ENCODE assay signal across 13 cellular contexts in the genomic region with DNA sequence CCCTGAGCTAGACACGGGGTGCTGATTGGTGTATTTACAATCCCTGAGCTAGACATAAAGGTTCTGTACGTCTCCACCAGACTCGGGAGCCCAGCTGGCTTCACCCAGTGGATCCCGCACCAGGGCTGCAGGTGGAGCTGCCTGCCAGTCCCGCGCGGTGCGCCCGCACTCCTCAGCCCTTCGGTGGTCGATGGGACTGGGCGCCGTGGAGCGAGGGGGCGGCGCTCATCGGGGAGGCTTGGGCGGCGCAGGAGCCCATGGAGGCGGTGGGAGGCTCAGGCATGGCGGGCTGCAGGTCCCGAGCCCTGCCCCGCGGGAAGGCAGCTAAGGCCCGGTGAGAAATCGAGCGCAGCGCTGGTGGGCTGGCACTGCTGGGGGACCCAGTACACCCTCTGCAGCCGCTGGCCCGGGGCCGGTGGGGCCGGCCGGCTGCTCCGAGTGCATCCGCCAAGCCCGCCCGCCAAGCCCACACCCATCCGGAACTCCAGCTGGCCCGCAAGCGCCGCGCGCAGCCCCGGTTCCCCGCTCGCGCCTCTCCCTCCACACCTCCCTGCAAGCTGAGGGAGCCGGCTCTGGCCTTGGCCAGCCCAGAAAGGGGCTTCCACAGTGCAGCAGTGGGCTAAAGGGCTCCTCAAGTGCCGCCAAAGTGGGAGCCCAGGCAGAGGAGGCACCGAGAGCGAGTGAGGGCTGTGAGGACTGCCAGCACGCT. TPM values are rescaled to one million over a fixed set of nuclear protein-coding genes. Genes with fewer than 3 reads are reported as not detected.
DNase-seq lines count a peak whose midpoint lies in the region; ATAC-seq and TF ChIP-seq lines count a peak whose summit lies in the region.
"Not testable (repeated sequence)": the region's sequence is repeated elsewhere in the genome, so short reads cannot be mapped to it uniquely, and the experiment has no call there.
"Had no signal": no experiment of that assay in that cellular context is flagged by ENCODE, and none has a peak within 500 bp of the region (broad histone marks: within the 10 kb centered on the region; RNA-seq: fewer than 3 reads in every experiment).

No MANE protein-coding gene starts in this region.

- not testable (repeated sequence) for H3F3A ChIP-seq in GM23338 (replicated peaks; ENCODE audit: low read depth)

- not testable (repeated sequence) for H3K27ac ChIP-seq in GM23338 (ENCODE audit: low read depth); coronary artery; esophagus muscularis mucosa (replicated peaks in 1 of 4); left ventricle myocardium inferior (replicated peaks); lower lobe of right lung; ovary; suprapubic skin

- not testable (repeated sequence) for TF ChIP-seq EP300 in esophagus muscularis mucosa (IDR thresholded peaks at IDR 0.05); ovary (IDR thresholded peaks at IDR 0.05); suprapubic skin (IDR thresholded peaks at IDR 0.05)

- H3K79me2 ChIP-seq in GM23338 (replicated peaks; ENCODE audit: insufficient read depth) = not testable (repeated sequence)

- peak overlapping the region; percentile 66; the same call in 1 of the 2 replicates for H3K4me2 ChIP-seq in GM23338

- H3K9me3 ChIP-seq in esophagus muscularis mucosa; left ventricle myocardium inferior (replicated peaks); lower lobe of right lung; ovary; suprapubic skin: not testable (repeated sequence)

- TF ChIP-seq POLR2A in esophagus muscularis mucosa (IDR thresholded peaks at IDR 0.05; ENCODE audit: low read depth); ovary (IDR thresholded peaks at IDR 0.05); suprapubic skin (IDR thresholded peaks at IDR 0.05): not testable (repeated sequence)

- intact Hi-C loops in esophagus muscularis mucosa (cut with DNase I); left ventricle myocardium inferior (cut with micrococcal nuclease); lower lobe of right lung (cut with DNase I): not testable (repeated sequence)
- intact Hi-C loops in ovary (cut with DNase I) = loop anchor here in 1 of 4 donors (5.0 kb wide), 1 partner anchor 56 kb away; no protein-coding TSS in a partner anchor

- H3K27ac Mint-ChIP-seq in GM23338 = not testable (repeated sequence)

- not testable (repeated sequence) for H3K36me3 Mint-ChIP-seq in GM23338 (ENCODE audit: low read depth)

- H3K27me3 ChIP-seq in GM23338 (ENCODE audit: insufficient read depth); esophagus muscularis mucosa; left ventricle myocardium inferior (ENCODE audit: low read depth); lower lobe of right lung (ENCODE audit: low read depth); ovary; suprapubic skin: not testable (repeated sequence)

- not testable (repeated sequence) for DNase-seq in GM23338 (ENCODE audit: low spot score); coronary artery (ENCODE audit: low spot score); esophagus muscularis mucosa (ENCODE audit: extremely low spot score); left ventricle myocardium inferior; lower lobe of right lung; ovary; suprapubic skin (ENCODE audit: low spot score in 2 of 2)

- H3K4me3 ChIP-seq in GM23338 (peak overlapping the region; percentile 44; the same call in 1 of the 2 replicates), coronary artery (peak overlapping the region; percentile 53), esophagus muscularis mucosa (peak overlapping the region; percentile 31 to 48 (median 36)), left ventricle myocardium inferior (peak overlapping the region; percentile 25), lower lobe of right lung (peak overlapping the region; percentile 3), ovary (peak overlapping the region; percentile 26), suprapubic skin (peak overlapping the region; percentile 27)

- 72% methylated on average over 30 of the region's 52 CpGs for WGBS in esophagus muscularis mucosa
- 46 to 67% (median 52%) methylated on average over 24 to 49 of the region's 52 CpGs for WGBS in ovary, 3 donors
- WGBS in suprapubic skin = 75% methylated on average over 25 of the region's 52 CpGs

- peak overlapping the region; percentile 52 for H2AFZ ChIP-seq in GM23338

- not testable (repeated sequence) for H3K36me3 ChIP-seq in GM23338 (ENCODE audit: insufficient read depth); esophagus muscularis mucosa; left ventricle myocardium inferior; lower lobe of right lung; ovary; suprapubic skin

- H3K4me1 ChIP-seq in GM23338 (ENCODE audit: insufficient read depth); ovary (ENCODE audit: insufficient read depth): not testable (repeated sequence)
- peaks cover 20 to 37% (median 32%) of the 10 kb centered on the region in 4 donors for H3K4me1 ChIP-seq in esophagus muscularis mucosa
- peaks cover 51% of the 10 kb centered on the region for H3K4me1 ChIP-seq in left ventricle myocardium inferior
- peaks cover 17% of the 10 kb centered on the region for H3K4me1 ChIP-seq in lower lobe of right lung
- H3K4me1 ChIP-seq in suprapubic skin = peaks cover 12% of the 10 kb centered on the region

- H3K9me2 ChIP-seq in GM23338 (ENCODE audit: insufficient read depth) = not testable (repeated sequence)

- not testable (repeated sequence) for H3K27me3 Mint-ChIP-seq in GM23338 (ENCODE audit: insufficient read depth, low read depth, poor library complexity)

- TF ChIP-seq CTCF in GM23338 (conservative IDR thresholded peaks at IDR 0.05; ENCODE audit: low read depth in 2 of 2); coronary artery (IDR thresholded peaks at IDR 0.05); esophagus muscularis mucosa (IDR thresholded peaks at IDR 0.05); left ventricle myocardium inferior (IDR thresholded peaks at IDR 0.05; ENCODE audit: borderline replicate concordance); lower lobe of right lung (IDR thresholded peaks at IDR 0.05); ovary (IDR thresholded peaks at IDR 0.05); suprapubic skin (IDR thresholded peaks at IDR 0.05): not testable (repeated sequence)

- H3K9me3 Mint-ChIP-seq in GM23338 = not testable (repeated sequence)

- peaks cover 13% of the 10 kb centered on the region; the same call in 2 of the 3 replicates for H3K4me1 Mint-ChIP-seq in GM23338

- not testable (repeated sequence) for H4K20me1 ChIP-seq in GM23338 (replicated peaks; ENCODE audit: insufficient read depth)

- peak; percentile 6; the same call in 1 of the 3 replicates for ATAC-seq in GM23338
- ATAC-seq in lower lobe of right lung = not testable (repeated sequence)

- not testable (repeated sequence) for H3K4me3 Mint-ChIP-seq in GM23338

RNA-seq across cellular contexts. Expression of gene WDR38, which starts 14.5 kb away (rescaled TPM):
- total RNA-seq in GM23338 (2014; rRNA removed; shearing (Covaris generic)) = not detected in 2 replicates
- not detected in 2 replicates for polyA plus RNA-seq in GM23338 (2016; fragmentation: Nextera tagmentation; extraction: Ambion mirVana)
- total RNA-seq in esophagus muscularis mucosa = under 1 TPM in 1 of 4 donors, not detected in 3; 0.32 TPM
- total RNA-seq in left ventricle myocardium inferior = not detected
- 6.6 TPM for total RNA-seq in lower lobe of right lung
- total RNA-seq in ovary = 10 to 100 TPM in 1 of 7 donors, 1 to 10 TPM in 2, under 1 TPM in 1, not detected in 3; 0.94 to 22.5 (median 1.4) TPM
- polyA plus RNA-seq in ovary = not detected
- total RNA-seq in suprapubic skin = not detected
- total RNA-seq: A673; Caco-2; Calu3; CD4-positive, alpha-beta T cell; CD8-positive, alpha-beta T cell had no signal
- polyA plus RNA-seq: AG04450 had no signal

RNA-seq across cellular contexts. Expression of gene RPL35, which starts 23.0 kb away (rescaled TPM):
- 1,202 and 1,683 TPM in 2 replicates for total RNA-seq in GM23338 (2014; rRNA removed; shearing (Covaris generic))
- 4,143 and 4,572 TPM in 2 replicates for polyA plus RNA-seq in GM23338 (2016; fragmentation: Nextera tagmentation; extraction: Ambion mirVana)
- 1,000 to 10,000 TPM; 1,125 to 3,077 (median 1,901) TPM for total RNA-seq in esophagus muscularis mucosa
- total RNA-seq in left ventricle myocardium inferior = 686 TPM
- total RNA-seq in lower lobe of right lung = 812 TPM
- total RNA-seq in ovary = 1,000 to 10,000 TPM; 1,648 to 7,796 (median 2,205) TPM
- 1,000 to 10,000 TPM in 1 of 2 donors, 100 to 1,000 TPM in 1; 752 to 6,017 TPM for polyA plus RNA-seq in ovary
- 1,000 to 10,000 TPM; 1,001 to 2,050 (median 1,799) TPM for total RNA-seq in suprapubic skin

RNA-seq across cellular contexts. Expression of gene ARPC5L, which starts 23.2 kb away (rescaled TPM):
- 35.9 and 41.2 TPM in 2 replicates for total RNA-seq in GM23338 (2014; rRNA removed; shearing (Covaris generic))
- polyA plus RNA-seq in GM23338 (2016; fragmentation: Nextera tagmentation; extraction: Ambion mirVana) (84.5 and 87.3 TPM in 2 replicates), ovary (10 to 100 TPM; 15.1 to 27.0 TPM)
- total RNA-seq in esophagus muscularis mucosa (10 to 100 TPM; 23.3 to 28.2 (median 26.7) TPM), left ventricle myocardium inferior (39.2 TPM), lower lobe of right lung (33.2 TPM), ovary (10 to 100 TPM in 6 of 7 donors, 1 to 10 TPM in 1; 8.5 to 22.0 (median 16.6) TPM), suprapubic skin (10 to 100 TPM; 16.9 to 52.4 (median 33.0) TPM)

Comparison
In these comparisons a context has a peak if more than half of its experiments do, and no peak if none do; other contexts are left out.
1. H3K4me3 ChIP-seq: peak in every context shown above with its lines; median percentile 53 in coronary artery; 44 in GM23338; 36 in esophagus muscularis mucosa; 27 in suprapubic skin; 26 in ovary; 25 in left ventricle myocardium inferior; 3 in lower lobe of right lung.